Comparison of ENCODE assay signal across 9 cellular contexts in the genomic region with DNA sequence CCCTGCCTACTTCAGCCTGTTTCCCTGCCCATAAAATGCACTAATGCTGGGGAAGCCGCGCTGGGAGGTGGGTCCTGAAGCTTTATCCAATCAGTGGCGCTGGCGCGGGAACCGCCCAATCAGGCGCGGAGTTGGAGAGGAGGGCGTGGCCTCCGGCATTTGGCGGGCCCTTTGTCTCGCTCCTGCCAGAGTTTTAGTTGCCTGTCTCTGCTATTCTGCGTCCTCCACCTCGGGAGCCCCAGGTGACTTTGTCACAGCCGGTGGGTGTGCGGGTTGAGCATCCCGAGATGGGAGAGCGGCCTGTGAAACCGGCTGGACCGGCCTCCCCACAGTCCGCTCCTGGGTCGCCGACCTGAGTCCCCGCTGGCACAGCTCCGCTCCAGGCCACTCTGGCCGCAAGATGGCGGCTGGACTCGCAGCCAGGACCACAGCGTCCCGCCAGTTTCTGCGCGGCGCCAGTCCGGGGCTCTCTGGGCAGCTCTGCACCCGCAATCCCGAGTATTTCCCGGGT. TPM values are rescaled to one million over a fixed set of nuclear protein-coding genes. Genes with fewer than 3 reads are reported as not detected.
DNase-seq lines count a peak whose midpoint lies in the region; ATAC-seq and TF ChIP-seq lines count a peak whose summit lies in the region.
"Had no signal": no experiment of that assay in that cellular context is flagged by ENCODE, and none has a peak within 500 bp of the region (broad histone marks: within the 10 kb centered on the region; RNA-seq: fewer than 3 reads in every experiment).

No MANE protein-coding gene starts in this region.

- DNase-seq in activated CD4-positive, alpha-beta T cell treated with anti-CD3 and anti-CD28 coated beads for 36 hours: peak; percentile 93
- DNase-seq in choroid plexus epithelial cell (ENCODE audit: low read depth) (peak; percentile 58), left kidney (ENCODE audit: low read depth, low spot score) (peak; percentile 97), NCI-H187 (lab: John Stamatoyannopoulos, UW) (no peak), NCI-H2196 (lab: John Stamatoyannopoulos, UW; ENCODE audit: unreplicated experiment) (no peak)
- peak; percentile 92 for DNase-seq in stimulated activated CD4-positive, alpha-beta T cell treated with anti-CD3 and anti-CD28 coated beads, Interleukin-15, amount 100 ng/mL, for 24 hours

- ATAC-seq in HG02623 (IDR thresholded peaks at IDR 0.05; ENCODE audit: unreplicated experiment): peak; percentile 70
- peak; percentile 100 for ATAC-seq in activated CD4-positive, alpha-beta T cell treated with anti-CD3 and anti-CD28 coated beads for 36 hours

- H3K36me3 Mint-ChIP-seq in activated CD4-positive, alpha-beta T cell treated with anti-CD3 and anti-CD28 coated beads for 36 hours (ENCODE audit: low read depth): peaks cover 5% of the 10 kb centered on the region

- intact Hi-C loops in activated CD4-positive, alpha-beta T cell treated with anti-CD3 and anti-CD28 coated beads for 36 hours (cut with DNase I, micrococcal nuclease): loop anchor here in 1 of 2 experiments (2.0 to 10.0 kb wide), 4 partner anchors 30 to 1236 kb away; partner anchors contain the start of genes ZNF429, ZNF430 and ZNF738

- peak overlapping the region; percentile 86 for H3K27ac ChIP-seq in 22Rv1
- H3K27ac ChIP-seq: C4-2B had no signal

- TF ChIP-seq CTCF in 22Rv1 (IDR thresholded peaks at IDR 0.05): no peak; the same call in 1 of the 2 replicates
- no peak for TF ChIP-seq CTCF in choroid plexus epithelial cell (conservative IDR thresholded peaks at IDR 0.05; ENCODE audit: low read depth, low read length)

- no peaks in the 10 kb centered on the region for H3K4me1 Mint-ChIP-seq in activated CD4-positive, alpha-beta T cell treated with anti-CD3 and anti-CD28 coated beads for 36 hours

- peak overlapping the region; percentile 53 for H3K4me3 ChIP-seq in choroid plexus epithelial cell (ENCODE audit: low read depth, low read length)

- no peaks in the 10 kb centered on the region for H3K9me3 Mint-ChIP-seq in activated CD4-positive, alpha-beta T cell treated with anti-CD3 and anti-CD28 coated beads for 36 hours (ENCODE audit: low read depth)

- H3K27me3 Mint-ChIP-seq in activated CD4-positive, alpha-beta T cell treated with anti-CD3 and anti-CD28 coated beads for 36 hours: no peaks in the 10 kb centered on the region

- peak overlapping the region; percentile 77 for H3K4me3 Mint-ChIP-seq in activated CD4-positive, alpha-beta T cell treated with anti-CD3 and anti-CD28 coated beads for 36 hours

- CTCF ChIA-PET in activated CD4-positive, alpha-beta T cell treated with anti-CD3 and anti-CD28 coated beads for 36 hours (lab: Charles Lee): interaction anchor here (1.1 to 1.7 kb wide), 2 partner anchors 9 to 198 kb away, joined by 4 to 14 read pairs; no protein-coding TSS in a partner anchor

- peak overlapping the region; percentile 65 for H3K27ac Mint-ChIP-seq in activated CD4-positive, alpha-beta T cell treated with anti-CD3 and anti-CD28 coated beads for 36 hours

- POLR2A ChIA-PET in activated CD4-positive, alpha-beta T cell treated with anti-CD3 and anti-CD28 coated beads for 36 hours (lab: Charles Lee): interaction anchor here (0.6 to 1.6 kb wide), 8 partner anchors 11 to 1237 kb away, joined by 3 to 10 read pairs (median 4); partner anchors contain the start of genes ZNF100, ZNF429, ZNF431 and ZNF493

RNA-seq across cellular contexts. Expression of gene ZNF429, which starts 30.7 kb away (rescaled TPM):
- total RNA-seq in activated CD4-positive, alpha-beta T cell treated with anti-CD3 and anti-CD28 coated beads for 36 hours: 10 to 100 TPM; 13.3 to 15.5 TPM

Comparison
In these comparisons a context has a peak if more than half of its experiments do, and no peak if none do; other contexts are left out.
1. DNase-seq: peak in activated CD4-positive, alpha-beta T cell treated with anti-CD3 and anti-CD28 coated beads for 36 hours (single experiment), choroid plexus epithelial cell (single experiment), left kidney (single experiment) and stimulated activated CD4-positive, alpha-beta T cell treated with anti-CD3 and anti-CD28 coated beads, Interleukin-15, amount 100 ng/mL, for 24 hours (single experiment); none in NCI-H187 (0 of 2) and NCI-H2196 (single experiment).